ENCODE assay signal across 32 cellular contexts in the genomic region with DNA sequence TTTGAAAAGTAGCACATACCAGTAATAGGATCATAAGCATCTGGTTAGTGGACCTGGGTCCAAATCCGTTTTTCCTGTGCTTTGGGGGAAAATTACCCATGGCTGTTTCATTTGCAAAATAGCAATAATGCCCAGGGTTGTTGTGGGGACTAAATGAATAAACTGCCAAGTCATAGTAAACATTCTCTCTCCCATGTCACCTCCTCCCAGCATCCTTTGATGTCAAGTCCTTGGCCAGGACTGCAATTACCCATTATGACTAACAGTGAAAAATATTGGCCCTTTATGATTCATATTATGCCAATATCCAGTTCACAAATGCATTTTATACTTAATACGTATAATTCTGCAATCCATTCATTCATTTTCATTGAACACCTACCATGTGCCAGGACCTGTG. TPM values are rescaled to one million over a fixed set of nuclear protein-coding genes. Genes with fewer than 3 reads are reported as not detected.
DNase-seq lines count a peak whose midpoint lies in the region; ATAC-seq, FAIRE-seq and TF ChIP-seq lines count a peak whose summit lies in the region.
"Had no signal": no experiment of that assay in that cellular context is flagged by ENCODE, and none has a peak within 500 bp of the region (broad histone marks: within the 10 kb centered on the region; RNA-seq: fewer than 3 reads in every experiment).

No MANE protein-coding gene starts in this region.

- H3K27me3 ChIP-seq in GM23248 (replicated peaks; ENCODE audit: insufficient read depth) = no peaks in the 10 kb centered on the region
- H3K27me3 ChIP-seq: SJSA1 had no signal

- TF ChIP-seq CTCF in A549 (IDR thresholded peaks at IDR 0.05) (no peak), fibroblast of mammary gland (conservative IDR thresholded peaks at IDR 0.05; ENCODE audit: control insufficient read depth, insufficient read depth, low read depth, low read length) (no peak)

- TF ChIP-seq RAD21 in A549 (conservative IDR thresholded peaks at IDR 0.05 in 1 of 2, IDR thresholded peaks at IDR 0.05 in 1 of 2) = no peak

- POLR2A ChIA-PET in A549 (lab: Yijun Ruan, JAX) = no interaction called here

- H2AFZ ChIP-seq in GM23248 = no peak overlapping the region
- H2AFZ ChIP-seq: GM23338, PC-9 had no signal

- H3K4me1 Mint-ChIP-seq in stimulated activated memory B cell treated with anti-CD40 and anti-IgM and Interleukin-4, amounts not matched to agents 10 μg/mL and 1 μg/mL and 100 μg/mL, for 72 hours = no peaks in the 10 kb centered on the region
- H3K4me1 Mint-ChIP-seq: CD4-positive, alpha-beta memory T cell; T-cell had no signal

- H3K4me1 ChIP-seq in A549 = peaks cover 7% of the 10 kb centered on the region
- H3K4me1 ChIP-seq in GM23248 (ENCODE audit: insufficient read depth) = no peaks in the 10 kb centered on the region; the same call in 1 of the 2 replicates
- H3K4me1 ChIP-seq: SJSA1 had no signal

- H3K4me3 ChIP-seq in A549 (no peak overlapping the region), GM23248 (no peak overlapping the region), fibroblast of mammary gland (ENCODE audit: control insufficient read depth, low read depth, low read length) (no peak overlapping the region)
- H3K4me3 ChIP-seq: GM23338, PC-9, SJSA1 had no signal

- H3K36me3 Mint-ChIP-seq in stimulated activated memory B cell treated with anti-CD40 and anti-IgM and Interleukin-4, amounts not matched to agents 10 μg/mL and 1 μg/mL and 100 μg/mL, for 72 hours = no peaks in the 10 kb centered on the region
- H3K36me3 Mint-ChIP-seq: T-cell had no signal

- no peak for TF ChIP-seq POLR2A in A549 (IDR thresholded peaks at IDR 0.05; ENCODE audit: low read length)

- no peaks in the 10 kb centered on the region for H3K9me2 ChIP-seq in GM23248 (ENCODE audit: insufficient read depth)

- TF ChIP-seq EP300 in A549 (IDR thresholded peaks at IDR 0.05) = no peak

- no peak for FAIRE-seq in A549 (lab: Jason Lieb, UNC)
- FAIRE-seq in GM19239 (lab: Jason Lieb, UNC) = no peak
- FAIRE-seq: A204.1, GM12891 had no signal

- H3K27ac ChIP-seq in A549 (peak overlapping the region in 1 of 2 experiments; percentile 40; a peak in 1 of 6 replicates), GM23248 (no peak overlapping the region)
- H3K27ac ChIP-seq: HL-60, PC-9, SJSA1 had no signal

- H3K4me3 Mint-ChIP-seq in stimulated activated memory B cell treated with anti-CD40 and anti-IgM and Interleukin-4, amounts not matched to agents 10 μg/mL and 1 μg/mL and 100 μg/mL, for 72 hours = no peak overlapping the region
- H3K4me3 Mint-ChIP-seq: CD4-positive, alpha-beta memory T cell; GM23338; H9; T-cell had no signal

- no peaks in the 10 kb centered on the region for H4K20me1 ChIP-seq in GM23248 (ENCODE audit: insufficient read depth)

- H3K36me3 ChIP-seq in GM23248 (ENCODE audit: low read depth) = no peaks in the 10 kb centered on the region
- H3K36me3 ChIP-seq: SJSA1 had no signal

- DNase-seq in A549 (ENCODE audit: low read depth in 1 of 2, low spot score in 1 of 2) (peak in 1 of 2 experiments; percentile 26), GM23248 (peak; percentile 55), RKO (ENCODE audit: low spot score) (peak; percentile 10), fibroblast of mammary gland (ENCODE audit: low read depth) (peak; percentile 44), GM19239 (ENCODE audit: insufficient read length, low spot score) (no peak)
- DNase-seq: C1 segment of cervical spinal cord; CD4-positive, alpha-beta memory T cell; COR-L47; DMS79; EL; GF-D8; H9; Kasumi-1; MV-4-11; NCI-H1105; NCI-H1436 treated with DMSO at 0.1 percent for 48 hours; NCI-H2029; NCI-H446 treated with DMSO at 0.1 percent for 48 hours; NCI-H526; NCI-H82; NK-92 treated with Interleukin-12 subunit alpha and Interleukin-12 subunit beta, amount 100 ng/mL, for 24 hours; PC-9; Right ventricle myocardium superior; RPMI8226; T-cell had no signal

- no peaks in the 10 kb centered on the region for H3K79me2 ChIP-seq in GM23248 (ENCODE audit: insufficient read depth)

- H3K9me3 ChIP-seq in A549 (no peaks in the 10 kb centered on the region), GM23248 (ENCODE audit: low read depth) (no peaks in the 10 kb centered on the region)
- H3K9me3 ChIP-seq: SJSA1 had no signal

- no peaks in the 10 kb centered on the region for H3F3A ChIP-seq in GM23248 (ENCODE audit: insufficient read depth)

- H3K27ac Mint-ChIP-seq in stimulated activated memory B cell treated with anti-CD40 and anti-IgM and Interleukin-4, amounts not matched to agents 10 μg/mL and 1 μg/mL and 100 μg/mL, for 72 hours = no peak overlapping the region
- H3K27ac Mint-ChIP-seq: CD4-positive, alpha-beta memory T cell; GM23338; H9; T-cell had no signal

- H3K27me3 Mint-ChIP-seq in stimulated activated memory B cell treated with anti-CD40 and anti-IgM and Interleukin-4, amounts not matched to agents 10 μg/mL and 1 μg/mL and 100 μg/mL, for 72 hours = peaks cover 9% of the 10 kb centered on the region

- no peak for ATAC-seq in A549
- ATAC-seq in stimulated activated memory B cell treated with anti-CD40 and anti-IgM and Interleukin-4, amounts not matched to agents 10 μg/mL and 1 μg/mL and 100 μg/mL, for 72 hours = no peak
- no peak for ATAC-seq in GM21786 (IDR thresholded peaks at IDR 0.05; ENCODE audit: unreplicated experiment)
- ATAC-seq: GM23338, T-cell had no signal

- WGBS in A549 (ENCODE audit: missing lambda C conversion rate) = 43% methylated on average over 2 of the region's 2 CpGs
- 54 to 61% methylated on average over 2 of the region's 2 CpGs for WGBS in GM23248 (ENCODE audit: low coverage in 1 of 2, low lambda C conversion rate in 2 of 2, missing lambda C conversion rate in 2 of 2), 2 experiments

- peaks cover 4% of the 10 kb centered on the region for H3K9me3 Mint-ChIP-seq in stimulated activated memory B cell treated with anti-CD40 and anti-IgM and Interleukin-4, amounts not matched to agents 10 μg/mL and 1 μg/mL and 100 μg/mL, for 72 hours
- H3K9me3 Mint-ChIP-seq: T-cell had no signal

- CTCF ChIA-PET in A549 (lab: Yijun Ruan, JAX) = interaction anchor here (0.6 to 1.5 kb wide), 3 partner anchors 8 to 54 kb away, joined by 3 to 4 read pairs (median 3); no protein-coding TSS in a partner anchor

- no peak overlapping the region for H3K4me2 ChIP-seq in A549
- no peak overlapping the region for H3K4me2 ChIP-seq in GM23248 (ENCODE audit: unreplicated experiment)
- H3K4me2 ChIP-seq: GM23338, PC-9 had no signal

- in situ Hi-C loops in GM23248 (cut with MboI) = no loop called here

- no peak overlapping the region for H3K9ac ChIP-seq in GM23248

TF ChIP-seq in A549, 52 proteins besides CTCF, POLR2A, EP300 and RAD21:
- TF ChIP-seq FOSL2 (IDR thresholded peaks at IDR 0.05) (no peak), FOSL2 (CRISPR knock-in tag; IDR thresholded peaks at IDR 0.05) (no peak), MAFK (IDR thresholded peaks at IDR 0.05; ENCODE audit: partially characterized antibody) (peak; percentile 57)

RNA-seq across cellular contexts. Expression of gene TOMM7, which starts 23.0 kb away (rescaled TPM):
- 575 and 685 TPM in 2 replicates for polyA plus RNA-seq in A549 (2011; rRNA removed)
- 270 and 335 TPM in 2 replicates for polyA plus RNA-seq in A549 (2012; cell fraction: cytosol; rRNA removed)
- polyA plus RNA-seq in A549 (2012; cell fraction: nucleus; rRNA removed) = 54.9 and 94.0 TPM in 2 replicates
- 477 to 546 TPM (median 526 TPM) in 3 replicates for polyA plus RNA-seq in A549 (2017; fragmentation: RNase III; extraction: RNeasy Plus Mini Kit Qiagen cat#74134 plus additional on column Dnase treatment)
- polyA minus RNA-seq in A549 (2011; rRNA and poly(A)+ RNA removed) = 134 and 180 TPM in 2 replicates
- total RNA-seq in GM23248 (2014; rRNA removed; shearing (Covaris generic)) = 84.1 and 132 TPM in 2 replicates
- 376 and 408 TPM in 2 replicates for polyA plus RNA-seq in GM23248 (2016; fragmentation: Nextera tagmentation; extraction: Ambion mirVana)
